Comparison of ENCODE assay signal across 8 cellular contexts in genomic region chr19:9768175-9769112, GRCh38.
DNase-seq lines count a peak whose midpoint lies in the region; ATAC-seq lines count a peak whose summit lies in the region.

ZNF846 (minus strand) TSS chr19:9768738; CDS start chr19:9764950, 3,788 bp downstream.

- ATAC-seq in GM19043 (IDR thresholded peaks at IDR 0.05; ENCODE audit: low read depth, unreplicated experiment) (peak; percentile 94), HG03378 (IDR thresholded peaks at IDR 0.05; ENCODE audit: unreplicated experiment) (peak; percentile 97)

- H3K27ac ChIP-seq in cingulate gyrus (ENCODE audit: low read depth, low read length), result peak within 1 kb of the TSS; percentile 89

- DNase-seq in AML-193 (lab: John Stamatoyannopoulos, UW) (peak; percentile 89 to 93), NCI-H510A (lab: John Stamatoyannopoulos, UW) (peak; percentile 96), kidney glomerular epithelial cell (lab: John Stamatoyannopoulos, UW) (peak; percentile 91)
- DNase-seq in activated CD4-positive, alpha-beta T cell treated with anti-CD3 and anti-CD28 coated beads for 4 hours, result peak; percentile 89 to 90
- DNase-seq in stimulated activated CD4-positive, alpha-beta T cell treated with anti-CD3 and anti-CD28 coated beads, Interleukin-15, amount 100 ng/mL, for 48 hours (ENCODE audit: low read depth in 2 of 2), result peak; percentile 88 to 89

Comparison
In these comparisons a context has a peak if more than half of its experiments do, and no peak if none do; other contexts are left out.
1. Peak in every context shown above with its lines: DNase-seq, ATAC-seq and H3K27ac ChIP-seq.